18 cellular contexts compared by ENCODE assay signal in genomic region chr15:99997112-99997651, GRCh38.
"Had no signal": no experiment of that assay in that cellular context is flagged by ENCODE, and none has a peak within 500 bp of the region (broad histone marks: within the 10 kb centered on the region; RNA-seq: fewer than 3 reads in every experiment).

No MANE protein-coding gene starts in this region.

- H3K9me3 ChIP-seq: adrenal gland, psoas muscle, upper lobe of left lung had no signal

- H3K4me3 ChIP-seq: adrenal gland, psoas muscle, upper lobe of left lung had no signal

- DNase-seq: activated CD4-positive, alpha-beta T cell treated with anti-CD3 and anti-CD28 coated beads for 36 hours; activated CD8-positive, alpha-beta T cell treated with anti-CD3 and anti-CD28 coated beads for 36 hours; activated naive CD4-positive, alpha-beta T cell treated with anti-CD3 and anti-CD28 coated beads for 36 hours; adrenal gland; central memory CD4-positive, alpha-beta T cell; effector memory CD4-positive, alpha-beta T cell; hippocampal formation; kidney glomerular epithelial cell; naive thymus-derived CD4-positive, alpha-beta T cell; occipital lobe; stimulated activated CD4-positive, alpha-beta T cell treated with anti-CD3 and anti-CD28 coated beads, Interleukin-4, amount 100 ng/mL, for 1 hour; stimulated activated CD8-positive, alpha-beta memory T cell treated with anti-CD3 and anti-CD28 coated beads, Interleukin-4, amount 100 ng/mL, for 48 hours; stimulated activated naive CD8-positive, alpha-beta T cell treated with anti-CD3 and anti-CD28 coated beads, Interleukin-15, Interleukin-2, amounts not matched to agents 100 U/mL and 50 U/mL, for 24 hours; T-cell; upper lobe of left lung; WERI-Rb-1 had no signal

- H3K4me1 ChIP-seq: adrenal gland, psoas muscle, upper lobe of left lung had no signal

- H3K27me3 ChIP-seq: adrenal gland, upper lobe of left lung had no signal

- H3K36me3 ChIP-seq: adrenal gland, upper lobe of left lung, WERI-Rb-1 had no signal

- ATAC-seq: activated CD4-positive, alpha-beta T cell treated with anti-CD3 and anti-CD28 coated beads for 36 hours; activated CD8-positive, alpha-beta T cell treated with anti-CD3 and anti-CD28 coated beads for 36 hours; naive thymus-derived CD4-positive, alpha-beta T cell; psoas muscle; stimulated activated naive CD8-positive, alpha-beta T cell treated with anti-CD3 and anti-CD28 coated beads, Interleukin-15, Interleukin-2, amounts not matched to agents 100 U/mL and 50 U/mL, for 24 hours; T-cell had no signal

- H3K27ac ChIP-seq: adrenal gland, epithelial cell of prostate, psoas muscle, upper lobe of left lung, WERI-Rb-1 had no signal
